In the genomic region with DNA sequence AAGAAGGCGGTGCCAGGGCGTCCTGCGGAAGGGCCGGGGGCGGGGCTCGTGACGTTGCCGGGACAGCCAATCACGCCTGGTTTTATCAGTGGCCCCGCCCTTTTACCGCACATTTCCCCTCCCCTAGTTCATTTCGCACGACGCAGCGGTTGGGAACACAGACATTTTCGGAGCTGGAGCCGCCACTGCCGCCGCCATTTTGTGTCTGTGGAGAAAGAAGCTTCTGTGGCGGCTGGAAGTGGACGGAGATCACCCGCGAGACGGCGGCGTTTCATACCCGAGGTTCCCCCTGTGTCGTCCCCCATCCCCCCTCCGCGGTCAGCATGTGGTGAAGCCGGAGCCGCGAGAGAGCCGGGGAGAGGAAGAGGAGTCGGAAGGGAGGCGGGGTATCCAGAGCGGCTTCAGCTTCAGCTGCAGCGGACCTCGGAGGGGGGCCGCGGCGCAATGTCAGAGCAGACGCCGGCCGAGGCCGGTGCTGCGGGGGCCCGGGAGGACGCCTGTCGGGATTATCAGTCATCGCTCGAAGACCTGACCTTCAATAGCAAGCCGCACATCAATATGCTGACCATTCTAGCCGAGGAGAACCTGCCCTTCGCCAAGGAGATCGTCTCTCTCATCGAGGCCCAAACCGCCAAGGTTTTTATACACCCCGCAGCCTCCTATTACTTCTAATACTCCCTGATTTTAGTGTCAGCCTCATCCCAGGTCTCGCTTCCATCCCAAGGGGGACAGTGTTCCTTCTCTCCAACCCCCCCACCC, we compare ENCODE assay signal across 1 cellular context.
TF ChIP-seq lines count a peak whose summit lies in the region.

A gene with protein sequence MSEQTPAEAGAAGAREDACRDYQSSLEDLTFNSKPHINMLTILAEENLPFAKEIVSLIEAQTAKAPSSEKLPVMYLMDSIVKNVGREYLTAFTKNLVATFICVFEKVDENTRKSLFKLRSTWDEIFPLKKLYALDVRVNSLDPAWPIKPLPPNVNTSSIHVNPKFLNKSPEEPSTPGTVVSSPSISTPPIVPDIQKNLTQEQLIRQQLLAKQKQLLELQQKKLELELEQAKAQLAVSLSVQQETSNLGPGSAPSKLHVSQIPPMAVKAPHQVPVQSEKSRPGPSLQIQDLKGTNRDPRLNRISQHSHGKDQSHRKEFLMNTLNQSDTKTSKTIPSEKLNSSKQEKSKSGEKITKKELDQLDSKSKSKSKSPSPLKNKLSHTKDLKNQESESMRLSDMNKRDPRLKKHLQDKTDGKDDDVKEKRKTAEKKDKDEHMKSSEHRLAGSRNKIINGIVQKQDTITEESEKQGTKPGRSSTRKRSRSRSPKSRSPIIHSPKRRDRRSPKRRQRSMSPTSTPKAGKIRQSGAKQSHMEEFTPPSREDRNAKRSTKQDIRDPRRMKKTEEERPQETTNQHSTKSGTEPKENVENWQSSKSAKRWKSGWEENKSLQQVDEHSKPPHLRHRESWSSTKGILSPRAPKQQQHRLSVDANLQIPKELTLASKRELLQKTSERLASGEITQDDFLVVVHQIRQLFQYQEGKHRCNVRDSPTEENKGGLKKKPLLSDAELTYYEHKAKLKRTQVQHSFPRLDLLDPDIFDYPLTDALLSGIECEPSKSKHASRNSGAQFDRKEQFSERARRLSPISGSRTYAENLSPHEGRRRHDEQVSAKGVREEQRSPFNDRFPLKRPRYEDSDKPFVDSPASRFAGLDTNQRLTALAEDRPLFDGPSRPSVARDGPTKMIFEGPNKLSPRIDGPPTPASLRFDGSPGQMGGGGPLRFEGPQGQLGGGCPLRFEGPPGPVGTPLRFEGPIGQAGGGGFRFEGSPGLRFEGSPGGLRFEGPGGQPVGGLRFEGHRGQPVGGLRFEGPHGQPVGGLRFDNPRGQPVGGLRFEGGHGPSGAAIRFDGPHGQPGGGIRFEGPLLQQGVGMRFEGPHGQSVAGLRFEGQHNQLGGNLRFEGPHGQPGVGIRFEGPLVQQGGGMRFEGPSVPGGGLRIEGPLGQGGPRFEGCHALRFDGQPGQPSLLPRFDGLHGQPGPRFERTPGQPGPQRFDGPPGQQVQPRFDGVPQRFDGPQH (N-terminal part only) (plus strand): TSS at position 136 of the 759 bp plus-strand sequence. CDS start 309 bp downstream, at position 445.

TF ChIP-seq in WTC11, 78 proteins besides CTCF, POLR2A, EP300 and RAD21 (continued from another document):
- TF ChIP-seq, protein P1, sequence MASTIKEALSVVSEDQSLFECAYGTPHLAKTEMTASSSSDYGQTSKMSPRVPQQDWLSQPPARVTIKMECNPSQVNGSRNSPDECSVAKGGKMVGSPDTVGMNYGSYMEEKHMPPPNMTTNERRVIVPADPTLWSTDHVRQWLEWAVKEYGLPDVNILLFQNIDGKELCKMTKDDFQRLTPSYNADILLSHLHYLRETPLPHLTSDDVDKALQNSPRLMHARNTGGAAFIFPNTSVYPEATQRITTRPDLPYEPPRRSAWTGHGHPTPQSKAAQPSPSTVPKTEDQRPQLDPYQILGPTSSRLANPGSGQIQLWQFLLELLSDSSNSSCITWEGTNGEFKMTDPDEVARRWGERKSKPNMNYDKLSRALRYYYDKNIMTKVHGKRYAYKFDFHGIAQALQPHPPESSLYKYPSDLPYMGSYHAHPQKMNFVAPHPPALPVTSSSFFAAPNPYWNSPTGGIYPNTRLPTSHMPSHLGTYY (CRISPR knock-in tag; IDR thresholded peaks at IDR 0.05): no peak
- TF ChIP-seq ARID4B (CRISPR knock-in tag; IDR thresholded peaks at IDR 0.05; ENCODE audit: borderline replicate concordance) (0 out of 2 replicates have a peak, but pooled peaks have one; percentile 51), NFATC4 (CRISPR knock-in tag; IDR thresholded peaks at IDR 0.05) (no peak), ESRRA (CRISPR knock-in tag; IDR thresholded peaks at IDR 0.05; ENCODE audit: borderline replicate concordance) (no peak), CREB1 (CRISPR knock-in tag; IDR thresholded peaks at IDR 0.05) (no peak), FOXP1 (CRISPR knock-in tag; IDR thresholded peaks at IDR 0.05; ENCODE audit: borderline replicate concordance) (0 out of 2 replicates have a peak, but pooled peaks have one; percentile 5), SMAD3 (CRISPR knock-in tag; IDR thresholded peaks at IDR 0.05; ENCODE audit: borderline replicate concordance) (peak; percentile 15; the same call in 1 of the 2 replicates), SMAD4 (CRISPR knock-in tag; IDR thresholded peaks at IDR 0.05) (no peak), KAT7 (CRISPR knock-in tag; IDR thresholded peaks at IDR 0.05; ENCODE audit: borderline replicate concordance) (no peak), MYBL2 (CRISPR knock-in tag; IDR thresholded peaks at IDR 0.05) (0 out of 2 replicates have a peak, but pooled peaks have one; percentile 49), ZNF317 (CRISPR knock-in tag; IDR thresholded peaks at IDR 0.05; ENCODE audit: borderline replicate concordance, low read depth) (no peak), SP1 (CRISPR knock-in tag; conservative IDR thresholded peaks at IDR 0.05) (peak; percentile 81), ATF6 (CRISPR knock-in tag; IDR thresholded peaks at IDR 0.05) (no peak), ZNF671 (CRISPR knock-in tag; IDR thresholded peaks at IDR 0.05) (no peak), GABPB1 (CRISPR knock-in tag; IDR thresholded peaks at IDR 0.05) (peak; percentile 69; the same call in 1 of the 2 replicates), CREM (CRISPR knock-in tag; IDR thresholded peaks at IDR 0.05) (0 out of 2 replicates have a peak, but pooled peaks have one; percentile 42), TEAD1 (CRISPR knock-in tag; IDR thresholded peaks at IDR 0.05) (peak; percentile 44), EMX1 (CRISPR knock-in tag; IDR thresholded peaks at IDR 0.05) (no peak)
- TF ChIP-seq, protein P2, sequence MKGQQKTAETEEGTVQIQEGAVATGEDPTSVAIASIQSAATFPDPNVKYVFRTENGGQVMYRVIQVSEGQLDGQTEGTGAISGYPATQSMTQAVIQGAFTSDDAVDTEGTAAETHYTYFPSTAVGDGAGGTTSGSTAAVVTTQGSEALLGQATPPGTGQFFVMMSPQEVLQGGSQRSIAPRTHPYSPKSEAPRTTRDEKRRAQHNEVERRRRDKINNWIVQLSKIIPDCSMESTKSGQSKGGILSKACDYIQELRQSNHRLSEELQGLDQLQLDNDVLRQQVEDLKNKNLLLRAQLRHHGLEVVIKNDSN (CRISPR knock-in tag; IDR thresholded peaks at IDR 0.05): peak; percentile 74; the same call in 1 of the 2 replicates
- TF ChIP-seq, protein P3, sequence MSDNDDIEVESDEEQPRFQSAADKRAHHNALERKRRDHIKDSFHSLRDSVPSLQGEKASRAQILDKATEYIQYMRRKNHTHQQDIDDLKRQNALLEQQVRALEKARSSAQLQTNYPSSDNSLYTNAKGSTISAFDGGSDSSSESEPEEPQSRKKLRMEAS (CRISPR knock-in tag; IDR thresholded peaks at IDR 0.05): 0 out of 2 replicates have a peak, but pooled peaks have one; percentile 58
